ENCODE assay signal across 20 cellular contexts in genomic region chr1:19804786-19805390, GRCh38. TPM values are rescaled to one million over a fixed set of nuclear protein-coding genes. Genes with fewer than 3 reads are reported as not detected.
"Had no signal": no experiment of that assay in that cellular context is flagged by ENCODE, and none has a peak within 500 bp of the region (broad histone marks: within the 10 kb centered on the region; RNA-seq: fewer than 3 reads in every experiment).

No MANE protein-coding gene starts in this region.

- H3K27ac ChIP-seq: esophagus squamous epithelium, lower lobe of right lung had no signal

- H3K4me3 ChIP-seq: esophagus squamous epithelium, heart left ventricle, lower lobe of right lung had no signal

- H3K36me3 ChIP-seq: esophagus squamous epithelium, heart left ventricle, lower lobe of right lung had no signal

- H3K27me3 ChIP-seq: esophagus squamous epithelium had no signal

- ATAC-seq: activated naive CD4-positive, alpha-beta T cell treated with anti-CD3 and anti-CD28 coated beads, Interleukin-2, amount 50 U/mL, for 72 hours; lower lobe of right lung; stimulated activated naive CD8-positive, alpha-beta T cell treated with anti-CD3 and anti-CD28 coated beads, Interleukin-15, amount 100 ng/mL, for 72 hours had no signal

- DNase-seq: activated CD4-positive, alpha-beta T cell treated with anti-CD3 and anti-CD28 coated beads, Interleukin-2, amount 50 U/mL, for 4 hours; activated CD4-positive, CD25-positive, alpha-beta regulatory T cell treated with anti-CD3 and anti-CD28 coated beads, Interleukin-2, amount 50 U/mL, for 72 hours; activated effector memory CD4-positive, alpha-beta T cell treated with Interleukin-2 at 50 U/mL for 16 hours; activated T-cell treated with anti-CD3 and anti-CD28 coated beads, Interleukin-2, amount 50 U/mL, for 24 hours; amygdala; esophagus squamous epithelium; foreskin melanocyte; islet precursor cell; lower lobe of right lung; nephron progenitor cell; stimulated activated CD4-positive, alpha-beta T cell treated with anti-CD3 and anti-CD28 coated beads, Interleukin-4, amount 100 ng/mL, for 4 hours; stimulated activated naive CD8-positive, alpha-beta T cell treated with anti-CD3 and anti-CD28 coated beads, Interleukin-15, amount 100 ng/mL, for 72 hours; SW 1271 had no signal

RNA-seq across cellular contexts. Expression of gene RNF186, which starts 10.2 kb away (rescaled TPM):
- total RNA-seq: activated naive CD4-positive, alpha-beta T cell treated with anti-CD3 and anti-CD28 coated beads, Interleukin-2, amount 50 U/mL, for 72 hours; bronchial epithelial cell; esophagus squamous epithelium; heart left ventricle; lower lobe of right lung; mononuclear cell; omental fat pad; skeletal muscle tissue; urinary bladder had no signal
